ENCODE assay signal across 19 cellular contexts in the genomic region with DNA sequence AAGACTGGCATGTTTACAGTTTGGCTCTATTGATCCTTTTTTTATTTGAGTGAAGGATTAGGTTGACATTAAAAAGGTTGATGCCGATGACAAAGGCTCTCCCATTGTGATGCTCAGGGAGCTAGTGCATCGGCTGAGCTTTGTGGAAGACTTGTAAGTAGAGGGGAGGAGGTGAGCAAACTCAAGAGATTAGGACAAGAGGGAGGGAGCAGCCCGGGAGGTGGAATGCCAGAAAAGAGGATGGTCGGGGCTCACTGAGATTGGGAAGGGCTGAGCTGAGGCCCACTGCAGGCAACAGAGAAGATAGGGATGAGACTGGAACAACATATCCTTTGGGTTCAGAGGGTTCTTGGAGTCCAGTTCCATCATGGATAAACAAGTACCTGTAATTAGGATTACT.
"Had no signal": no experiment of that assay in that cellular context is flagged by ENCODE, and none has a peak within 500 bp of the region (broad histone marks: within the 10 kb centered on the region; RNA-seq: fewer than 3 reads in every experiment).

No MANE protein-coding gene starts in this region.

- ATAC-seq: effector memory CD8-positive, alpha-beta T cell; left lobe of liver had no signal

- H3K4me3 Mint-ChIP-seq: activated T-cell treated with anti-CD3 and anti-CD28 coated beads, Interleukin-2, amount 50 U/mL, for 72 hours; effector memory CD8-positive, alpha-beta T cell; nephron had no signal

- FAIRE-seq: kidney had no signal

- H3K9me3 Mint-ChIP-seq: activated naive CD4-positive, alpha-beta T cell treated with anti-CD3 and anti-CD28 coated beads, Interleukin-2, amount 50 U/mL, for 72 hours; activated T-cell treated with anti-CD3 and anti-CD28 coated beads, Interleukin-2, amount 50 U/mL, for 72 hours; effector memory CD8-positive, alpha-beta T cell; nephron had no signal

- H3K4me1 ChIP-seq: adrenal gland had no signal

- H3K9me3 ChIP-seq: adrenal gland, thyroid gland had no signal

- H3K27ac Mint-ChIP-seq: activated T-cell treated with anti-CD3 and anti-CD28 coated beads, Interleukin-2, amount 50 U/mL, for 72 hours; effector memory CD8-positive, alpha-beta T cell; nephron had no signal

- H3K27ac ChIP-seq: adrenal gland, thyroid gland, VCaP had no signal

- H3K36me3 Mint-ChIP-seq: activated naive CD4-positive, alpha-beta T cell treated with anti-CD3 and anti-CD28 coated beads, Interleukin-2, amount 50 U/mL, for 72 hours had no signal

- H3K4me3 ChIP-seq: adrenal gland, thyroid gland had no signal

- DNase-seq: activated CD4-positive, alpha-beta T cell treated with anti-CD3 and anti-CD28 coated beads for 1 hour; activated CD8-positive, alpha-beta memory T cell treated with anti-CD3 and anti-CD28 coated beads for 24 hours; activated CD8-positive, alpha-beta memory T cell treated with anti-CD3 and anti-CD28 coated beads, Interleukin-2, amount 50 U/mL, for 48 hours; activated gamma-delta T cell treated with Interleukin-2 at 50 U/mL for 16 hours; adrenal gland; effector memory CD8-positive, alpha-beta T cell; kidney; midbrain; occipital lobe; posterior cingulate gyrus; retina; stimulated activated naive CD4-positive, alpha-beta T cell treated with Interleukin-2 at 50 U/mL for 16 hours; T-helper 2 cell; thyroid gland had no signal
